Comparison of ENCODE assay signal across 12 cellular contexts in the genomic region with DNA sequence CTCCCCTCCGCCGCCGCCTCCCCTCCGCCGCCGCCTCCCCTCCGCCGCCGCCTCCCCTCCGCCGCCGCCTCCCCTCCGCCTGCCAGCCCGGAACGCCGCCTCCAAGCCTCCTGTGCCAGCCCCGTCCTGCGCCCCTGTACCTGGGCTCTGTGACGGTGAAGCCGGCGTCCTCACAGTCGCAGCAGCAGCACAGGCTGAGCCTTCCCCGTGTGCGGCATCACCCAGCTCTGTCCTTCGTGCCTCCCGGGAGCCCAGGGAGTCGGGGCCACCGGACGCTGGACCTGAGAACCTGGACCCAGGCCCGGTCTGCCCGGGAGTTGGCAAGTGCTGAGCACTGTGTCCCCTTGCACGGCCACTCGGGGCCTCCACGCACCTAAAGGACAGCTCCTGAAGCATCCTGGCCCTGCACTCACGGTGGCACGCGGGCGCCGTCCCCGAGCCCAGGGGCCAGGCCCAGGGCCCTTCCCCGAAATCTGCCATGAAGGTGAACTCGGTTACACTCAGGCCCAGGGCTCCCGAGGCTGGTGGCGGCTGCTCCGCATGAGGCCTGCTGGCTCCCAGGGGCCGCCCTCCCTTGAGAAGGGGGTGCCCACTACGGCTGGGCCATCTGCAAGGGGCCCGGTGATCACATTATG. TPM values are rescaled to one million over a fixed set of nuclear protein-coding genes. Genes with fewer than 3 reads are reported as not detected.
DNase-seq lines count a peak whose midpoint lies in the region; ATAC-seq, FAIRE-seq and TF ChIP-seq lines count a peak whose summit lies in the region.
"Had no signal": no experiment of that assay in that cellular context is flagged by ENCODE, and none has a peak within 500 bp of the region (broad histone marks: within the 10 kb centered on the region; RNA-seq: fewer than 3 reads in every experiment).

No MANE protein-coding gene starts in this region.

- no peak overlapping the region for H3K23ac ChIP-seq in H1 (ENCODE audit: insufficient read length)

- ATAC-seq in pancreas (peak in 3 of 4 donors; percentile 0 to 14 (median 2)), GM18909 (IDR thresholded peaks at IDR 0.05; ENCODE audit: poor library complexity, unreplicated experiment) (no peak)

- H3K56ac ChIP-seq in H1 (replicated peaks; ENCODE audit: insufficient read length, low read depth, low read length), result no peak overlapping the region

- POLR2A ChIA-PET in AG04450 (lab: Yijun Ruan, JAX) (no interaction called here), H1 (lab: Charles Lee; ENCODE audit: partially characterized antibody) (no interaction called here)

- no peak for TF ChIP-seq POLR2A in H1 (IDR thresholded peaks at IDR 0.05; ENCODE audit: control extremely low read depth in 1 of 2, low read depth in 2 of 2, low read length in 2 of 2)

- H3K27me3 ChIP-seq in AG04450 (ENCODE audit: control insufficient read depth, insufficient read depth, low read length) (peaks cover 18% of the 10 kb centered on the region), HUES6 (ENCODE audit: control insufficient read depth, insufficient read depth, low read length) (no peaks in the 10 kb centered on the region), H1 (replicated peaks in 1 of 4; ENCODE audit: control insufficient read depth in 3 of 4, extremely low read depth in 1 of 4, insufficient read depth in 3 of 4, low read length in 3 of 4) (peaks cover 0 to 2% (median 0%) of the 10 kb centered on the region in 4 experiments; a peak in 2 of 7 replicates), pancreas (no peaks in the 10 kb centered on the region)

- H3K23me2 ChIP-seq in H1 (ENCODE audit: low read depth, low read length), result peaks cover 8% of the 10 kb centered on the region; the same call in 1 of the 2 replicates

- peak overlapping the region; percentile 60; the same call in 1 of the 2 replicates for H2BK12ac ChIP-seq in H1 (ENCODE audit: low read depth, low read length)

- no peak for FAIRE-seq in H1 (lab: Jason Lieb, UNC)
- no peak for FAIRE-seq in pancreas (lab: Jason Lieb, UNC)

- H2BK20ac ChIP-seq in H1 (ENCODE audit: low read length), result no peak overlapping the region

- TF ChIP-seq CTCF in AG04450 (IDR thresholded peaks at IDR 0.05; ENCODE audit: low read depth, low read length), result no peak
- no peak for TF ChIP-seq CTCF in H1 (IDR thresholded peaks at IDR 0.05; ENCODE audit: control extremely low read depth in 1 of 3, insufficient read depth in 1 of 3, low read depth in 1 of 3, low read length in 3 of 3)
- no peak for TF ChIP-seq CTCF in pancreas (IDR thresholded peaks at IDR 0.05)

- peaks cover 40% of the 10 kb centered on the region for H3K4me1 ChIP-seq in HUES6 (ENCODE audit: control insufficient read depth, insufficient read depth, low read length)
- H3K4me1 ChIP-seq in H1 (replicated peaks in 1 of 4; ENCODE audit: control insufficient read depth in 3 of 4, insufficient read depth in 4 of 4, low read length in 3 of 4), result peaks cover 0 to 21% (median 13%) of the 10 kb centered on the region in 4 experiments; a peak in 6 of 7 replicates
- H3K4me1 ChIP-seq in pancreas, result peaks cover 63 to 82% (median 64%) of the 10 kb centered on the region in 3 donors
- H3K4me1 ChIP-seq: left lung had no signal

- H3K18ac ChIP-seq in H1 (ENCODE audit: extremely low read depth, low read length), result no peak overlapping the region; the same call in 1 of the 2 replicates

- peak overlapping the region; percentile 11 for H3K27ac ChIP-seq in AG04450 (ENCODE audit: low read depth, low read length)
- no peak overlapping the region for H3K27ac ChIP-seq in HUES6 (ENCODE audit: low read depth, low read length)
- no peak overlapping the region for H3K27ac ChIP-seq in H1 (ENCODE audit: low read depth, low read length)
- H3K27ac ChIP-seq in pancreas, result peak overlapping the region; percentile 74 to 90 (median 84)
- H3K27ac ChIP-seq: left lung had no signal

- DNase-seq in AG04450 (ENCODE audit: low read depth, low spot score) (no peak), H1 (ENCODE audit: low read depth in 1 of 2, low spot score in 2 of 2) (peak in 1 of 2 experiments; percentile 61), pancreas (peak in 5 of 6 donors; percentile 59 to 89 (median 74)), H4 (ENCODE audit: low spot score) (no peak), NCI-H446 treated with DMSO at 0.1 percent for 48 hours (lab: John Stamatoyannopoulos, UW) (no peak)
- DNase-seq in NK-92 treated with Interleukin-12 subunit alpha and Interleukin-12 subunit beta, amount 100 ng/mL, for 24 hours (lab: John Stamatoyannopoulos, UW), result no peak
- DNase-seq: activated CD4-positive, alpha-beta T cell treated with anti-CD3 and anti-CD28 coated beads, Interleukin-2, amount 10 ng/mL, durations not matched to agents 24 days and 14 days; NCI-H2081 had no signal

- H2BK120ac ChIP-seq in H1 (replicated peaks; ENCODE audit: low read depth, low read length), result no peak overlapping the region

- H3K79me1 ChIP-seq in H1 (ENCODE audit: low read depth, low read length), result no peaks in the 10 kb centered on the region; the same call in 1 of the 2 replicates

- H3K4ac ChIP-seq in H1 (replicated peaks; ENCODE audit: insufficient read length, low read depth, low read length), result peak overlapping the region; percentile 53

- no peaks in the 10 kb centered on the region for H3K79me2 ChIP-seq in H1 (ENCODE audit: control insufficient read depth in 1 of 2, insufficient read depth in 2 of 2, low read length in 2 of 2)

- 0 out of 2 replicates have a peak overlapping the region, but pooled peaks have one; percentile 41 for H4K8ac ChIP-seq in H1 (ENCODE audit: extremely low read depth, insufficient read depth, low read length)

- peak overlapping the region; percentile 26 for H3K9ac ChIP-seq in HUES6 (ENCODE audit: low read length)
- H3K9ac ChIP-seq in H1 (replicated peaks in 1 of 4; ENCODE audit: extremely low read depth in 1 of 4, low read depth in 3 of 4, low read length in 3 of 4), result no peak overlapping the region

- H4K20me1 ChIP-seq in H1 (replicated peaks in 1 of 2; ENCODE audit: control insufficient read depth in 1 of 2, insufficient read depth in 2 of 2, low read length in 2 of 2), result peaks cover 0 to 4% of the 10 kb centered on the region in 2 experiments

- no peak overlapping the region for H2BK5ac ChIP-seq in H1 (ENCODE audit: low read depth, low read length)

- intact Hi-C loops in pancreas (cut with DNase I), result no loop called here

- H3K4me2 ChIP-seq in H1 (ENCODE audit: insufficient read depth in 1 of 2, low read depth in 2 of 2, low read length in 2 of 2), result peak overlapping the region; percentile 71 to 74

- H3K4me3 ChIP-seq in AG04450 (ENCODE audit: low read depth, low read length) (no peak overlapping the region), HUES6 (ENCODE audit: low read depth, low read length) (peak overlapping the region; percentile 36; the same call in 1 of the 2 replicates), H1 (ENCODE audit: extremely low read depth in 1 of 4, insufficient read depth in 2 of 4, low read depth in 3 of 4, low read length in 4 of 4) (peak overlapping the region in 3 of 4 experiments; percentile 0 to 52 (median 38); a peak in 7 of 8 replicates), pancreas (peak overlapping the region in 3 of 4 donors; percentile 10 to 40 (median 25))
- H3K4me3 ChIP-seq: left lung had no signal

- H3K9me3 ChIP-seq in AG04450 (ENCODE audit: control insufficient read depth, insufficient read depth, low read length), result peaks cover 23% of the 10 kb centered on the region; the same call in 1 of the 2 replicates
- no peaks in the 10 kb centered on the region for H3K9me3 ChIP-seq in HUES6 (ENCODE audit: control insufficient read depth, insufficient read depth, low read depth, low read length)
- no peaks in the 10 kb centered on the region for H3K9me3 ChIP-seq in H1 (ENCODE audit: insufficient read depth in 2 of 2, low read depth in 1 of 2, low read length in 1 of 2)
- no peaks in the 10 kb centered on the region for H3K9me3 ChIP-seq in pancreas
- H3K9me3 ChIP-seq: left lung had no signal

- H2BK15ac ChIP-seq in H1 (ENCODE audit: low read length), result no peak overlapping the region

- no peak overlapping the region for H2AK5ac ChIP-seq in H1 (ENCODE audit: low read depth, low read length)

- CTCF ChIA-PET in AG04450 (lab: Charles Lee), result no interaction called here
- CTCF ChIA-PET in H1 (lab: Charles Lee; ENCODE audit: partially characterized antibody), result interaction anchor here (0.6 kb wide), 1 partner anchor 92 kb away, joined by 3 read pairs; no protein-coding TSS in a partner anchor

- H3K14ac ChIP-seq in H1 (ENCODE audit: insufficient read length), result no peak overlapping the region

- no peak overlapping the region for H2AFZ ChIP-seq in H1 (ENCODE audit: low read length)

- no peak overlapping the region for H4K91ac ChIP-seq in H1 (replicated peaks; ENCODE audit: insufficient read length, low read length)

- 42% methylated on average over 31 of the region's 48 CpGs; no CpG with 5 or more reads in 1 of the 2 experiments for WGBS in H1 (ENCODE audit: extremely low coverage in 1 of 2, insufficient coverage in 1 of 2, insufficient read length in 1 of 2, insufficient replicate concordance in 2 of 2, low coverage in 1 of 2, low lambda C conversion rate in 2 of 2, missing lambda C conversion rate in 1 of 2), 2 experiments
- 60 to 66% methylated on average over 36 to 48 of the region's 48 CpGs for WGBS in pancreas, 2 donors

- H3K36me3 ChIP-seq in HUES6 (ENCODE audit: control insufficient read depth, insufficient read depth, low read length) (no peaks in the 10 kb centered on the region), H1 (ENCODE audit: control insufficient read depth in 2 of 4, insufficient read depth in 4 of 4, low read length in 3 of 4) (no peaks in the 10 kb centered on the region; a peak in 1 of 8 replicates), pancreas (no peaks in the 10 kb centered on the region)
- H3K36me3 ChIP-seq: left lung had no signal

- H4K5ac ChIP-seq in H1 (ENCODE audit: insufficient read length, low read depth, low read length), result no peak overlapping the region

- no peak for TF ChIP-seq EP300 in H1 (IDR thresholded peaks at IDR 0.05; ENCODE audit: borderline replicate concordance in 1 of 2, low read depth in 2 of 2, low read length in 2 of 2)

- TF ChIP-seq RAD21 in H1 (IDR thresholded peaks at IDR 0.05 in 1 of 2, conservative IDR thresholded peaks at IDR 0.05 in 1 of 2; ENCODE audit: low read depth in 2 of 2, low read length in 2 of 2), result no peak

RNA-seq across cellular contexts. Expression of gene RTP5, which starts 32.9 kb away (rescaled TPM):
- not detected in 2 replicates for polyA plus RNA-seq in AG04450 (2011; rRNA removed)
- not detected in 2 replicates for polyA minus RNA-seq in AG04450 (2011; rRNA and poly(A)+ RNA removed)
- not detected in 2 replicates for total RNA-seq in H1 (2021; fragmentation: NEBNext Ultra II Directional; extraction: Animal tissue kit (Norgen Biotek cat#: 25700))
- polyA plus RNA-seq in H1 (2011; rRNA removed), result 0.03 TPM in 1 of 2 replicates, not detected in the other
- not detected for polyA plus RNA-seq in H1 (2011; cell fraction: cytosol; rRNA removed)
- polyA plus RNA-seq in H1 (2011; cell fraction: nucleus; rRNA removed), result not detected
- not detected in 4 replicates for polyA plus RNA-seq in H1 (2012, experiment 1 of 2)
- polyA plus RNA-seq in H1 (2012, experiment 2 of 2), result not detected
- not detected for polyA plus RNA-seq in H1 (2013, experiment 1 of 2)
- polyA plus RNA-seq in H1 (2013, experiment 2 of 2), result not detected
- not detected in 2 replicates for polyA minus RNA-seq in H1 (2011; rRNA and poly(A)+ RNA removed)
- polyA minus RNA-seq in H1 (2011; cell fraction: cytosol; rRNA and poly(A)+ RNA removed), result not detected
- polyA minus RNA-seq in H1 (2011; cell fraction: nucleus; rRNA and poly(A)+ RNA removed), result not detected
- not detected for total RNA-seq in pancreas
- polyA plus RNA-seq in pancreas, result under 1 TPM; 0.02 to 0.19 TPM
- total RNA-seq in H4 (2014; rRNA removed; shearing (Covaris generic)), result not detected in 2 replicates
- total RNA-seq: activated CD4-positive, alpha-beta T cell treated with anti-CD3 and anti-CD28 coated beads, Interleukin-2, amount 10 ng/mL, durations not matched to agents 24 days and 14 days; activated T-helper 1 cell treated with anti-CD3 and anti-CD28 coated beads, Interleukin-12 subunit alpha, Interleukin-12 subunit beta, Interleukin-2, Interleukin-4 antibody, amounts not matched to agents 30 ng/mL and 10 ng/mL and 1 ng/mL, durations not matched to agents 14 hours and 24 hours and 36 hours had no signal

RNA-seq across cellular contexts. Expression of gene PDCD1, which starts 43.8 kb away (rescaled TPM):
- polyA plus RNA-seq in AG04450 (2011; rRNA removed) (not detected in 2 replicates), H1 (2011; rRNA removed) (1.1 and 1.5 TPM in 2 replicates), pancreas (under 1 TPM; 0.09 to 0.23 TPM)
- not detected in 2 replicates for polyA minus RNA-seq in AG04450 (2011; rRNA and poly(A)+ RNA removed)
- total RNA-seq in H1 (2021; fragmentation: NEBNext Ultra II Directional; extraction: Animal tissue kit (Norgen Biotek cat#: 25700)), result 0.48 and 0.73 TPM in 2 replicates
- 1.1 TPM for polyA plus RNA-seq in H1 (2011; cell fraction: cytosol; rRNA removed)
- 1.8 TPM for polyA plus RNA-seq in H1 (2011; cell fraction: nucleus; rRNA removed)
- 0.37 to 0.80 TPM (median 0.56 TPM) in 4 replicates for polyA plus RNA-seq in H1 (2012, experiment 1 of 2)
- polyA plus RNA-seq in H1 (2012, experiment 2 of 2), result 0.41 TPM
- 1.5 TPM for polyA plus RNA-seq in H1 (2013, experiment 1 of 2)
- 1.5 TPM for polyA plus RNA-seq in H1 (2013, experiment 2 of 2)
- polyA minus RNA-seq in H1 (2011; rRNA and poly(A)+ RNA removed), result 0.22 and 0.24 TPM in 2 replicates
- 2.5 TPM for polyA minus RNA-seq in H1 (2011; cell fraction: cytosol; rRNA and poly(A)+ RNA removed)
- polyA minus RNA-seq in H1 (2011; cell fraction: nucleus; rRNA and poly(A)+ RNA removed), result 0.30 TPM
- under 1 TPM in 5 of 6 donors, not detected in 1; 0.14 to 0.63 (median 0.29) TPM for total RNA-seq in pancreas
- not detected in 2 replicates for total RNA-seq in H4 (2014; rRNA removed; shearing (Covaris generic))

Comparison
In these comparisons a context has a peak if more than half of its experiments do, and no peak if none do; other contexts are left out.
1. DNase-seq: peak in pancreas (5 of 6); none in AG04450 (single experiment), H4 (single experiment), NCI-H446 treated with DMSO at 0.1 percent for 48 hours (single experiment) and NK-92 treated with Interleukin-12 subunit alpha and Interleukin-12 subunit beta, amount 100 ng/mL, for 24 hours (single experiment).
2. H3K27ac ChIP-seq: peak in AG04450 (single experiment) and pancreas (4 of 4); none in HUES6 (single experiment) and H1 (single experiment).